Comparison of ENCODE assay signal across 17 cellular contexts in the genomic region with DNA sequence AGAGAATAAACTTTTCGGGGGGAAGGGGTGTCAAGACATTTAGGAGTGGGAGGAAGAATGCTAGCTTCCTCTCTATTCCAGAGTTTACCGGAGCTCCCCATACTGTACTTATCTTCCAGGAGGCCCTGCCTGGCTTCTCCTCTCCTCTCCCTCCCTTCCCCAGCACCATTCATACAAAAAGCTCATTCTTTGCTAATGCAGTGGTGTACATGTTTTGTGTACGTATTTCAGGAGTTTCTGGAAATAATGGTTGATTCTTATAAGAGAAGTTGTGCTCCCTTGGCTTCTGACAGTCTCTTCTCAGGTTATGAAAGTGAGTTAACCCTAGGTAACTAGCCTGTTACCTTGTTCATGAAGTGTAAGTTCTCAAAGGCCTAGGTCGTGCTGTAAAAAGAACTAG. TPM values are rescaled to one million over a fixed set of nuclear protein-coding genes. Genes with fewer than 3 reads are reported as not detected.
"Had no signal": no experiment of that assay in that cellular context is flagged by ENCODE, and none has a peak within 500 bp of the region (broad histone marks: within the 10 kb centered on the region; RNA-seq: fewer than 3 reads in every experiment).

No MANE protein-coding gene starts in this region.

- H3K4me3 Mint-ChIP-seq: activated naive CD8-positive, alpha-beta T cell treated with anti-CD3 and anti-CD28 coated beads, Interleukin-2, amount 10 ng/mL, durations not matched to agents 7 days and 5 days; mesothelial cell of epicardium had no signal

- DNase-seq: activated CD4-positive, alpha-beta T cell treated with anti-CD3 and anti-CD28 coated beads for 4 hours; activated gamma-delta T cell; activated naive CD8-positive, alpha-beta T cell treated with anti-CD3 and anti-CD28 coated beads, Interleukin-2, amount 10 ng/mL, durations not matched to agents 7 days and 5 days; effector CD4-positive, alpha-beta T cell; gastrocnemius medialis; left ventricle myocardium superior; posterior cingulate gyrus; right cardiac atrium; small intestine; upper lobe of left lung had no signal

- H3K27me3 Mint-ChIP-seq: activated naive CD8-positive, alpha-beta T cell treated with anti-CD3 and anti-CD28 coated beads, Interleukin-2, amount 10 ng/mL, durations not matched to agents 7 days and 5 days had no signal

- H3K36me3 ChIP-seq: breast epithelium had no signal

- H3K9me3 Mint-ChIP-seq: activated naive CD8-positive, alpha-beta T cell treated with anti-CD3 and anti-CD28 coated beads, Interleukin-2, amount 10 ng/mL, durations not matched to agents 7 days and 5 days; mesothelial cell of epicardium had no signal

- H3K27ac Mint-ChIP-seq: activated naive CD8-positive, alpha-beta T cell treated with anti-CD3 and anti-CD28 coated beads, Interleukin-2, amount 10 ng/mL, durations not matched to agents 7 days and 5 days; mesothelial cell of epicardium had no signal

- H3K9me3 ChIP-seq: breast epithelium, gastrocnemius medialis, SJSA1, upper lobe of left lung had no signal

- ATAC-seq: gastrocnemius medialis, left ventricle myocardium superior, right cardiac atrium had no signal

- H3K4me3 ChIP-seq: breast epithelium, gastrocnemius medialis, SJSA1, upper lobe of left lung had no signal

- H3K27ac ChIP-seq: breast epithelium, gastrocnemius medialis, SJSA1, upper lobe of left lung, VCaP had no signal

- H3K27me3 ChIP-seq: breast epithelium, gastrocnemius medialis, SJSA1, upper lobe of left lung had no signal

RNA-seq across cellular contexts. Expression of a gene that starts 13.5 kb away (rescaled TPM):
- total RNA-seq: chondrocyte, mesothelial cell of epicardium had no signal
- polyA plus RNA-seq: keratinocyte had no signal

RNA-seq across cellular contexts. Expression of a gene that starts 28.7 kb away (rescaled TPM):
- total RNA-seq: SJSA1 had no signal
- polyA plus RNA-seq: aorta had no signal
